17 cellular contexts compared by ENCODE assay signal in the genomic region with DNA sequence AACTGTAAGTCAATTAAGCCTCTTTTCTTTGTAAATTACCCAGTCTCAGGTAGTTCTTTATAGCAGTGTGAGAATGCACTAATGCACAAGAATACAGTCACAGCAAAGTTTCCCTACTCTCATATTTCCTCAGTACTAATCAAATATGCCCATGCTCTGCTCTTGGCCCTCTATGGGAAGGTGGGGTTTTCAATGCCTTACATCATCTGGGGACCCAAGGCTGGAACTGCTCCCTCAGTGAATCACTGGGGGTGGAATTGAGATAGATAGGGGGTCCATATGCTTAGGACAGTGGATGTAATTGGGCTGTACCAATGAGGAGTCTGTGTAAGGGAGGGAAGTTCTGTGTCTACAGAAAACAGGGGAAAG. TPM values are rescaled to one million over a fixed set of nuclear protein-coding genes. Genes with fewer than 3 reads are reported as not detected.
DNase-seq lines count a peak whose midpoint lies in the region; ATAC-seq and TF ChIP-seq lines count a peak whose summit lies in the region.
"Had no signal": no experiment of that assay in that cellular context is flagged by ENCODE, and none has a peak within 500 bp of the region (broad histone marks: within the 10 kb centered on the region; RNA-seq: fewer than 3 reads in every experiment).

No MANE protein-coding gene starts in this region.

- peaks cover 48% of the 10 kb centered on the region for H3K4me1 Mint-ChIP-seq in Caco-2 (ENCODE audit: low read depth, unreplicated experiment)

- H3K27ac Mint-ChIP-seq in Caco-2 (ENCODE audit: unreplicated experiment), result peak overlapping the region; percentile 33

- H3K9ac ChIP-seq in adipocyte (ENCODE audit: low read length) (peak overlapping the region; percentile 89), subcutaneous abdominal adipose tissue (ENCODE audit: low read length in 5 of 5) (peak overlapping the region in 1 of 5 donors; percentile 16)

- no TSS peak for BruUV-seq in Caco-2 (replicated peaks; lab: Mats Ljungman, UMichigan)

- H3K27me3 Mint-ChIP-seq in Caco-2 (ENCODE audit: insufficient read depth, unreplicated experiment), result no peaks in the 10 kb centered on the region

- no peak for TF ChIP-seq EP300 in gastroesophageal sphincter (IDR thresholded peaks at IDR 0.05)

- H3K4me3 ChIP-seq in Caco-2 (ENCODE audit: low read depth, low read length) (no peak overlapping the region), adipocyte (ENCODE audit: low read length) (peak overlapping the region; percentile 68), gastroesophageal sphincter (no peak overlapping the region), subcutaneous abdominal adipose tissue (ENCODE audit: low read depth in 1 of 5, low read length in 5 of 5) (no peak overlapping the region), WERI-Rb-1 (ENCODE audit: low read depth, low read length) (no peak overlapping the region)
- H3K4me3 ChIP-seq: SJCRH30 had no signal

- peaks cover 65% of the 10 kb centered on the region for H3K4me1 ChIP-seq in Caco-2
- H3K4me1 ChIP-seq in adipocyte (ENCODE audit: control insufficient read depth, insufficient read depth, low read length), result peaks cover 93% of the 10 kb centered on the region
- peaks cover 31 to 76% (median 43%) of the 10 kb centered on the region in 3 donors for H3K4me1 ChIP-seq in gastroesophageal sphincter
- H3K4me1 ChIP-seq in subcutaneous abdominal adipose tissue (ENCODE audit: control insufficient read depth in 5 of 5, insufficient read depth in 5 of 5, low read length in 5 of 5), result peaks cover 6 to 65% (median 60%) of the 10 kb centered on the region in 5 donors

- POLR2A ChIA-PET in Caco-2 (lab: Charles Lee), result no interaction called here

- H3K36me3 ChIP-seq in Caco-2 (ENCODE audit: control insufficient read depth, insufficient read depth, low read length) (no peaks in the 10 kb centered on the region; the same call in 1 of the 2 replicates), adipocyte (ENCODE audit: control insufficient read depth, insufficient read depth, low read length, severe bottlenecking) (no peaks in the 10 kb centered on the region), gastroesophageal sphincter (no peaks in the 10 kb centered on the region), subcutaneous abdominal adipose tissue (ENCODE audit: control insufficient read depth in 5 of 5, insufficient read depth in 5 of 5, low read length in 5 of 5) (no peaks in the 10 kb centered on the region), WERI-Rb-1 (no peaks in the 10 kb centered on the region)
- H3K36me3 ChIP-seq: SJCRH30 had no signal

- H3K9me3 ChIP-seq in Caco-2 (no peaks in the 10 kb centered on the region), adipocyte (ENCODE audit: control insufficient read depth, low read length) (no peaks in the 10 kb centered on the region), gastroesophageal sphincter (no peaks in the 10 kb centered on the region), subcutaneous abdominal adipose tissue (ENCODE audit: control insufficient read depth in 5 of 5, low read length in 5 of 5) (no peaks in the 10 kb centered on the region), WERI-Rb-1 (ENCODE audit: severe bottlenecking) (no peaks in the 10 kb centered on the region)
- H3K9me3 ChIP-seq: SJCRH30 had no signal

- H3K27me3 ChIP-seq in Caco-2 (replicated peaks; ENCODE audit: control insufficient read depth, insufficient read depth, low read length), result no peaks in the 10 kb centered on the region
- no peaks in the 10 kb centered on the region for H3K27me3 ChIP-seq in adipocyte (replicated peaks; ENCODE audit: control insufficient read depth, insufficient read depth, low read length)
- no peaks in the 10 kb centered on the region for H3K27me3 ChIP-seq in gastroesophageal sphincter
- H3K27me3 ChIP-seq in subcutaneous abdominal adipose tissue (ENCODE audit: control insufficient read depth in 5 of 5, insufficient read depth in 4 of 5, low read length in 5 of 5), result no peaks in the 10 kb centered on the region
- peaks cover 6% of the 10 kb centered on the region for H3K27me3 ChIP-seq in WERI-Rb-1 (ENCODE audit: insufficient read depth, low read depth, severe bottlenecking)
- H3K27me3 ChIP-seq: SJCRH30 had no signal

- H3K27ac ChIP-seq in gastroesophageal sphincter (peak overlapping the region; percentile 29 to 95 (median 80)), subcutaneous abdominal adipose tissue (ENCODE audit: low read depth, low read length) (peak overlapping the region; percentile 94), WERI-Rb-1 (no peak overlapping the region)
- H3K27ac ChIP-seq: SJCRH30 had no signal

- intact Hi-C loops in Caco-2 (cut with micrococcal nuclease; ENCODE audit: unreplicated experiment), result loop anchor here (2.0 kb wide), 1 partner anchor 36 kb away; no protein-coding TSS in a partner anchor

- peaks cover 8% of the 10 kb centered on the region for H3K36me3 Mint-ChIP-seq in Caco-2 (ENCODE audit: insufficient read depth, unreplicated experiment)

- CTCF ChIA-PET in Caco-2 (lab: Charles Lee), result no interaction called here

- DNase-seq in Caco-2 (no peak), adipocyte (ENCODE audit: low read depth) (no peak), WERI-Rb-1 (no peak), GM20000 (ENCODE audit: low spot score) (no peak)
- DNase-seq: AML-193, DND-41, GDM1, GOT3, MV-4-11, NCI-H1417 treated with DMSO at 0.1 percent for 48 hours, NCI-H2029, NCI-H510A treated with DMSO at 0.1 percent for 48 hours had no signal

- H3K4me3 Mint-ChIP-seq in Caco-2 (ENCODE audit: unreplicated experiment), result no peak overlapping the region

- H3K9me3 Mint-ChIP-seq in Caco-2 (ENCODE audit: unreplicated experiment), result peaks cover 9% of the 10 kb centered on the region

- ATAC-seq in gastroesophageal sphincter (no peak), esophagus mucosa (no peak), HG03108 (IDR thresholded peaks at IDR 0.05; ENCODE audit: unreplicated experiment) (no peak)

- TF ChIP-seq POLR2A in gastroesophageal sphincter (IDR thresholded peaks at IDR 0.05), result no peak

- TF ChIP-seq CTCF in Caco-2 (IDR thresholded peaks at IDR 0.05; ENCODE audit: insufficient read depth in 1 of 2, low read depth in 1 of 2, low read length in 1 of 2, severe bottlenecking in 1 of 2, unreplicated experiment in 1 of 2) (no peak), gastroesophageal sphincter (IDR thresholded peaks at IDR 0.05) (no peak), WERI-Rb-1 (IDR thresholded peaks at IDR 0.05; ENCODE audit: low read depth, low read length) (no peak), GM20000 (IDR thresholded peaks at IDR 0.05; ENCODE audit: extremely low read depth, missing control alignments) (no peak)

RNA-seq across cellular contexts. Expression of gene AKR1C1, which starts 16.9 kb away (rescaled TPM):
- total RNA-seq in Caco-2 (2022), result 27.1 and 28.4 TPM in 2 replicates
- total RNA-seq in gastroesophageal sphincter, result 100 to 1,000 TPM in 3 of 4 donors, 10 to 100 TPM in 1; 81.9 to 307 (median 222) TPM
- 54.2 TPM for total RNA-seq in esophagus mucosa

RNA-seq across cellular contexts. Expression of gene AKR1C2, which starts 57.3 kb away (rescaled TPM):
- 28.8 and 41.7 TPM in 2 replicates for total RNA-seq in Caco-2 (2022)
- total RNA-seq in gastroesophageal sphincter, result 10 to 100 TPM; 13.5 to 48.3 (median 17.7) TPM
- 115 TPM for total RNA-seq in esophagus mucosa
